Comparison of ENCODE assay signal across 9 cellular contexts in genomic region chr12:3304436-3305135, GRCh38.
DNase-seq lines count a peak whose midpoint lies in the region; ATAC-seq and TF ChIP-seq lines count a peak whose summit lies in the region.
"Had no signal": no experiment of that assay in that cellular context is flagged by ENCODE, and none has a peak within 500 bp of the region (broad histone marks: within the 10 kb centered on the region; RNA-seq: fewer than 3 reads in every experiment).

No MANE protein-coding gene starts in this region.

- H3K36me3 Mint-ChIP-seq in neural crest cell (ENCODE audit: low read depth): no peaks in the 10 kb centered on the region
- H3K36me3 Mint-ChIP-seq in T-helper 2 cell treated with Interferon-gamma antibody and Interleukin-4, amounts not matched to agents 5 μg/mL and 100 μg/mL, for 36 hours (ENCODE audit: low read depth): no peaks in the 10 kb centered on the region

- peak overlapping the region; percentile 78 for H3K27ac Mint-ChIP-seq in neural crest cell (ENCODE audit: unreplicated experiment)
- H3K27ac Mint-ChIP-seq in T-helper 2 cell treated with Interferon-gamma antibody and Interleukin-4, amounts not matched to agents 5 μg/mL and 100 μg/mL, for 36 hours: no peak overlapping the region

- H3K4me3 ChIP-seq in cardiac fibroblast (replicated peaks in 1 of 2; ENCODE audit: low read depth in 2 of 2, low read length in 2 of 2) (no peak overlapping the region), left lung (no peak overlapping the region)

- H3K27me3 ChIP-seq in left lung: peaks cover 0 to 42% of the 10 kb centered on the region in 2 donors

- H3K4me1 ChIP-seq in left lung: peaks cover 6 to 11% of the 10 kb centered on the region in 2 donors

- no peaks in the 10 kb centered on the region for H3K9me3 ChIP-seq in left lung

- no peaks in the 10 kb centered on the region for H3K36me3 ChIP-seq in left lung

- peaks cover 23% of the 10 kb centered on the region for H3K4me1 Mint-ChIP-seq in neural crest cell
- peaks cover 10% of the 10 kb centered on the region for H3K4me1 Mint-ChIP-seq in T-helper 2 cell treated with Interferon-gamma antibody and Interleukin-4, amounts not matched to agents 5 μg/mL and 100 μg/mL, for 36 hours (ENCODE audit: low read depth)

- H3K27me3 Mint-ChIP-seq in neural crest cell (ENCODE audit: low read depth): peaks cover 18% of the 10 kb centered on the region
- H3K27me3 Mint-ChIP-seq in T-helper 2 cell treated with Interferon-gamma antibody and Interleukin-4, amounts not matched to agents 5 μg/mL and 100 μg/mL, for 36 hours (ENCODE audit: low read depth): peaks cover 2% of the 10 kb centered on the region

- DNase-seq in DMS53 treated with DMSO at 0.1 percent for 48 hours (lab: John Stamatoyannopoulos, UW; ENCODE audit: unreplicated experiment) (peak; percentile 100), NCI-H1930 (lab: John Stamatoyannopoulos, UW) (peak; percentile 42 to 49), cardiac fibroblast (ENCODE audit: low read depth in 2 of 2) (peak; percentile 66 to 88), neural crest cell (ENCODE audit: low read depth, low spot score) (no peak), left lung (no peak), OCI-M1 (lab: John Stamatoyannopoulos, UW) (no peak)
- no peak for DNase-seq in T-helper 2 cell treated with Interferon-gamma antibody and Interleukin-4, amounts not matched to agents 5 μg/mL and 100 μg/mL, for 36 hours (ENCODE audit: low spot score)
- no peak for DNase-seq in stimulated activated CD4-positive, alpha-beta T cell treated with anti-CD3 and anti-CD28 coated beads, Interleukin-4, amount 100 ng/mL, for 1 hour
- DNase-seq: NCI-H446 treated with DMSO at 0.1 percent for 48 hours had no signal

- no peak for ATAC-seq in left lung

- intact Hi-C loops in left lung (cut with DNase I): loop anchor here in 1 of 2 donors (10.0 kb wide), 1 partner anchor 500 kb away; no protein-coding TSS in a partner anchor

- TF ChIP-seq CTCF in cardiac fibroblast (IDR thresholded peaks at IDR 0.05; ENCODE audit: low read depth, low read length) (no peak), neural crest cell (conservative IDR thresholded peaks at IDR 0.05) (no peak), left lung (IDR thresholded peaks at IDR 0.05) (no peak)

- H3K27ac ChIP-seq in left lung: no peak overlapping the region

- H3K4me3 Mint-ChIP-seq in neural crest cell: no peak overlapping the region
- H3K4me3 Mint-ChIP-seq in T-helper 2 cell treated with Interferon-gamma antibody and Interleukin-4, amounts not matched to agents 5 μg/mL and 100 μg/mL, for 36 hours: no peak overlapping the region

- H3K9me3 Mint-ChIP-seq in neural crest cell: no peaks in the 10 kb centered on the region
- H3K9me3 Mint-ChIP-seq in T-helper 2 cell treated with Interferon-gamma antibody and Interleukin-4, amounts not matched to agents 5 μg/mL and 100 μg/mL, for 36 hours: no peaks in the 10 kb centered on the region

Comparison
In these comparisons a context has a peak if more than half of its experiments do, and no peak if none do; other contexts are left out.
1. DNase-seq: peak in DMS53 treated with DMSO at 0.1 percent for 48 hours (single experiment), NCI-H1930 (2 of 2) and cardiac fibroblast (2 of 2); none in neural crest cell (single experiment), left lung (0 of 2), T-helper 2 cell treated with Interferon-gamma antibody and Interleukin-4, amounts not matched to agents 5 μg/mL and 100 μg/mL, for 36 hours (single experiment), stimulated activated CD4-positive, alpha-beta T cell treated with anti-CD3 and anti-CD28 coated beads, Interleukin-4, amount 100 ng/mL, for 1 hour (single experiment) and OCI-M1 (single experiment).